In the genomic region with DNA sequence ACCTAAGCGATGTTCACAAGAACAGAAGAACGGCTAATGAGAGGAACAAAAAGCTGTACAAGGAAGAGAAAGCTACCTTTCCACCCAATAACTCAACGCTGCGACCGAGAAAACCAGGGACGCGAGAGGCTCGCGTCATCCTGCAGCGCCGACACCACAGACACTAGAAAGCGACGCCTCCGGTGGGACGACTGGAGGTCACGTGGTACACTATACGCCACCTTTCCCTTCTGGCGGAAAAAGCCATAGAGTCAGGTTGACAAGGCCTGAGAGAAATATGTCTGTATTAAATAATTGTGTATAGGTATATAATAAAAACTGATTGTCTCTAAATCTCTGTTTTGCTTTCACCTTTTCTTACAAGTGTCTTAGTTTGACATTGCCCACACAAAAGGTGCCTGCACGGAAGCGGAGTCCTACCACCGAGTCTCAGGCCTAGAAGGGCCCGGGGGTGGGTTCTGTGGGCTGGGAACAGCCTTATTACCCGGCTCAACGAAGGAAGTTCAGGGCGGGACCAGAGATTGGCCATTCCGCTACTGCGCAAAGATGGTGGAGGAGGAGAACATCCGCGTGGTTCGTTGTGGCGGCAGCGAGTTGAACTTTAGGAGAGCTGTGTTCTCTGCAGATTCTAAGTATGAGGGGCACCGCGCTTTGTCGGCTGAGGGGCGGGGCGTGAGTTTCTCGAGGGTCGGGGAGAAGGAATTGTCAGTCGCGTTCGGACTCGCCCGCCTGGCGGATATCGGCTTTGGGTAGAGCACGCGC, we compare ENCODE assay signal across 1 cellular context.
TF ChIP-seq lines count a peak whose summit lies in the region.

Gene WDR75, plus strand, starts transcription at position 528 of the 762 bp plus-strand sequence. Its CDS starts 19 bp downstream, at position 547.

TF ChIP-seq in HepG2, 621 proteins besides CTCF, POLR2A, EP300 and RAD21 (continued from another document and continues in another):
- TF ChIP-seq TBX3 (IDR thresholded peaks at IDR 0.05; ENCODE audit: borderline replicate concordance) (peak; percentile 90), ZNF30 (CRISPR knock-in tag; IDR thresholded peaks at IDR 0.05) (no peak), BRD4 (CRISPR knock-in tag; IDR thresholded peaks at IDR 0.05) (peak; percentile 96), GABPA (IDR thresholded peaks at IDR 0.05; ENCODE audit: low read depth, low read length) (peak; percentile 55), GABPA (CRISPR knock-in tag; IDR thresholded peaks at IDR 0.05; ENCODE audit: low read depth) (peak; percentile 87), THAP7 (CRISPR knock-in tag; IDR thresholded peaks at IDR 0.05) (peak; percentile 68; the same call in 1 of the 2 replicates), CREBL2 (CRISPR knock-in tag; IDR thresholded peaks at IDR 0.05; ENCODE audit: borderline replicate concordance) (0 out of 2 replicates have a peak, but pooled peaks have one; percentile 58), CREM (IDR thresholded peaks at IDR 0.05) (peak; percentile 99), CREM (CRISPR knock-in tag; IDR thresholded peaks at IDR 0.05) (peak; percentile 92), NCOR1 (IDR thresholded peaks at IDR 0.05; ENCODE audit: borderline replicate concordance, low read length) (peak; percentile 61; the same call in 1 of the 2 replicates), NR2F6 (IDR thresholded peaks at IDR 0.05) (no peak), NR2F6 (CRISPR knock-in tag; IDR thresholded peaks at IDR 0.05) (peak; percentile 12; the same call in 1 of the 2 replicates), ZNF407 (CRISPR knock-in tag; IDR thresholded peaks at IDR 0.05; ENCODE audit: not compliant biosample characterization) (peak; percentile 24), ZC3H4 (CRISPR knock-in tag; IDR thresholded peaks at IDR 0.05; ENCODE audit: borderline replicate concordance) (peak; percentile 73; the same call in 1 of the 2 replicates), IRX3 (CRISPR knock-in tag; IDR thresholded peaks at IDR 0.05; ENCODE audit: borderline replicate concordance, low read depth) (peak; percentile 90; the same call in 1 of the 2 replicates), RERE (CRISPR knock-in tag; IDR thresholded peaks at IDR 0.05; ENCODE audit: low read depth) (no peak), NFE2L2 (IDR thresholded peaks at IDR 0.05; ENCODE audit: low read length) (no peak), MED13 (CRISPR knock-in tag; IDR thresholded peaks at IDR 0.05) (peak; percentile 91; the same call in 1 of the 2 replicates), ZBTB37 (CRISPR knock-in tag; IDR thresholded peaks at IDR 0.05) (no peak), HOXA9 (CRISPR knock-in tag; IDR thresholded peaks at IDR 0.05; ENCODE audit: borderline replicate concordance) (no peak), HMGA1 (CRISPR knock-in tag; conservative IDR thresholded peaks at IDR 0.05) (no peak), ZNF768 (CRISPR knock-in tag; IDR thresholded peaks at IDR 0.05) (no peak), ATF1 (CRISPR knock-in tag; IDR thresholded peaks at IDR 0.05) (peak; percentile 99), ZNF567 (CRISPR knock-in tag; IDR thresholded peaks at IDR 0.05; ENCODE audit: borderline replicate concordance) (no peak), ZNF33B (CRISPR knock-in tag; IDR thresholded peaks at IDR 0.05) (peak; percentile 76; the same call in 1 of the 2 replicates), ZNF552 (CRISPR knock-in tag; IDR thresholded peaks at IDR 0.05; ENCODE audit: borderline replicate concordance) (0 out of 2 replicates have a peak, but pooled peaks have one; percentile 20), ZNF883 (CRISPR knock-in tag; IDR thresholded peaks at IDR 0.05; ENCODE audit: not compliant biosample characterization) (peak; percentile 50), CREB1 (IDR thresholded peaks at IDR 0.05) (peak; percentile 98), CREB1 (CRISPR knock-in tag; IDR thresholded peaks at IDR 0.05) (peak; percentile 100), MTA1 (CRISPR knock-in tag; IDR thresholded peaks at IDR 0.05; ENCODE audit: borderline replicate concordance) (peak; percentile 49; the same call in 1 of the 2 replicates), ZNF737 (CRISPR knock-in tag; IDR thresholded peaks at IDR 0.05; ENCODE audit: borderline replicate concordance) (no peak; the same call in 1 of the 2 replicates), ERF (CRISPR knock-in tag; IDR thresholded peaks at IDR 0.05) (peak; percentile 48; the same call in 1 of the 2 replicates), TCF7 (IDR thresholded peaks at IDR 0.05; ENCODE audit: low read depth) (no peak), ZMAT3 (CRISPR knock-in tag; conservative IDR thresholded peaks at IDR 0.05) (peak; percentile 56; the same call in 1 of the 2 replicates), CCDC6 (CRISPR knock-in tag; IDR thresholded peaks at IDR 0.05) (no peak), NFYB (CRISPR knock-in tag; IDR thresholded peaks at IDR 0.05) (peak; percentile 53; the same call in 1 of the 2 replicates), ZNF564 (CRISPR knock-in tag; IDR thresholded peaks at IDR 0.05) (0 out of 2 replicates have a peak, but pooled peaks have one; percentile 33), TEF (CRISPR knock-in tag; IDR thresholded peaks at IDR 0.05) (0 out of 2 replicates have a peak, but pooled peaks have one; percentile 63), ZNF354B (CRISPR knock-in tag; IDR thresholded peaks at IDR 0.05) (no peak), YY1 (IDR thresholded peaks at IDR 0.05; ENCODE audit: insufficient read depth, insufficient replicate concordance, low read depth, low read length) (peak; percentile 94), AGO1 (IDR thresholded peaks at IDR 0.05; ENCODE audit: low read depth, low read length, poor library complexity, severe bottlenecking) (no peak), SNAI1 (CRISPR knock-in tag; IDR thresholded peaks at IDR 0.05; ENCODE audit: borderline replicate concordance) (0 out of 2 replicates have a peak, but pooled peaks have one; percentile 88), ZNF720 (CRISPR knock-in tag; IDR thresholded peaks at IDR 0.05) (peak; percentile 22; the same call in 1 of the 2 replicates), KAT8 (CRISPR knock-in tag; IDR thresholded peaks at IDR 0.05) (peak; percentile 99), MEIS2 (CRISPR knock-in tag; IDR thresholded peaks at IDR 0.05) (peak; percentile 57; the same call in 1 of the 2 replicates), HNF4G (IDR thresholded peaks at IDR 0.05; ENCODE audit: borderline replicate concordance, low read depth, low read length) (no peak), HNF4G (CRISPR knock-in tag; IDR thresholded peaks at IDR 0.05; ENCODE audit: borderline replicate concordance, low read depth) (peak; percentile 26; the same call in 1 of the 2 replicates), CENPX (CRISPR knock-in tag; IDR thresholded peaks at IDR 0.05) (no peak; the same call in 1 of the 2 replicates), ADNP (CRISPR knock-in tag; IDR thresholded peaks at IDR 0.05) (no peak)
